In the genomic region with DNA sequence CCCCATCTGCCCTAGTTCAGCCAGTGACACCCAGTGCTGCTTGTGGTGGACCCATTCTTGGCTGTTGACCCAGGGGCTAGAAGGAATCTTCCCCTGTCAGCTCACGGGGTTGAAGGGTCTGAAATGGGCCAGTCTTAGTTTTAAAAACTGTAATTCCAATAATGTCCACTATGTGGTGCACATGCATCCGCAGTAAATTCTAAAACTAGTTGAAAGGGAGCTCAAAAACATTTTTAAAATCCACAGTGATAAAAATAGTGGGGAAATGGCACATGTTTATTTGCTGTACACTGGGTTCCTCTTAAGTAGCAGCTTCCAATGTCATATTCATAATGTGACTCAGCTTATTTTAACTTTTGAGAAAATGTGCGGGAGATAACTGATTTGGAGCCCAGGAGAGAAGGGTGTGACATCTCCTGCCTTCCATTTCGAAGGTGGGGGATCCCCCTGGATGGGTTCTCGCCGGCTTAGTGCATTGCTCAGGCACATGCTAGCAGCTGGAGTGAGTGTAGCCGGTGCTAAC, we compare ENCODE assay signal across 8 cellular contexts. TPM values are rescaled to one million over a fixed set of nuclear protein-coding genes. Genes with fewer than 3 reads are reported as not detected.
DNase-seq lines count a peak whose midpoint lies in the region; ATAC-seq and TF ChIP-seq lines count a peak whose summit lies in the region.

No MANE protein-coding gene starts in this region.

- no peak for TF ChIP-seq POLR2A in prostate gland (IDR thresholded peaks at IDR 0.05)

- intact Hi-C loops in activated T-helper 1 cell treated with anti-CD3 and anti-CD28 coated beads, Interleukin-12 subunit alpha, Interleukin-12 subunit beta, Interleukin-2, Interleukin-4 antibody, amounts not matched to agents 30 ng/mL and 10 ng/mL and 1 ng/mL, durations not matched to agents 14 hours and 24 hours and 36 hours (cut with micrococcal nuclease), result loop anchor here (1.0 to 2.0 kb wide), 2 partner anchors 64 to 451 kb away; no protein-coding TSS in a partner anchor
- intact Hi-C loops in cardiac septum (cut with DNase I), result loop anchor here (2.0 to 10.0 kb wide), 3 partner anchors 63 to 169 kb away; a partner anchor contains a TSS
- intact Hi-C loops in prostate gland (cut with DNase I), result loop anchor here (2.0 to 10.0 kb wide), 2 partner anchors 65 to 169 kb away; no protein-coding TSS in a partner anchor

- H3K27me3 Mint-ChIP-seq in activated T-helper 1 cell treated with anti-CD3 and anti-CD28 coated beads, Interleukin-12 subunit alpha, Interleukin-12 subunit beta, Interleukin-2, Interleukin-4 antibody, amounts not matched to agents 30 ng/mL and 10 ng/mL and 1 ng/mL, durations not matched to agents 14 hours and 24 hours and 36 hours (ENCODE audit: insufficient read depth), result peaks cover 11% of the 10 kb centered on the region

- 28% methylated on average over 7 of the region's 7 CpGs for WGBS in prostate gland

- H3K27ac Mint-ChIP-seq in activated T-helper 1 cell treated with anti-CD3 and anti-CD28 coated beads, Interleukin-12 subunit alpha, Interleukin-12 subunit beta, Interleukin-2, Interleukin-4 antibody, amounts not matched to agents 30 ng/mL and 10 ng/mL and 1 ng/mL, durations not matched to agents 14 hours and 24 hours and 36 hours, result no peak overlapping the region

- H3K4me3 Mint-ChIP-seq in activated T-helper 1 cell treated with anti-CD3 and anti-CD28 coated beads, Interleukin-12 subunit alpha, Interleukin-12 subunit beta, Interleukin-2, Interleukin-4 antibody, amounts not matched to agents 30 ng/mL and 10 ng/mL and 1 ng/mL, durations not matched to agents 14 hours and 24 hours and 36 hours, result no peak overlapping the region

- H3K36me3 ChIP-seq in prostate gland, result no peaks in the 10 kb centered on the region

- H3K27ac ChIP-seq in prostate gland, result peak overlapping the region; percentile 16 to 35

- H3K9me3 Mint-ChIP-seq in activated T-helper 1 cell treated with anti-CD3 and anti-CD28 coated beads, Interleukin-12 subunit alpha, Interleukin-12 subunit beta, Interleukin-2, Interleukin-4 antibody, amounts not matched to agents 30 ng/mL and 10 ng/mL and 1 ng/mL, durations not matched to agents 14 hours and 24 hours and 36 hours, result no peaks in the 10 kb centered on the region

- H3K9me3 ChIP-seq in prostate gland, result no peaks in the 10 kb centered on the region

- H3K4me1 ChIP-seq in prostate gland (replicated peaks), result no peaks in the 10 kb centered on the region

- H3K27me3 ChIP-seq in prostate gland (replicated peaks; ENCODE audit: insufficient read depth), result no peaks in the 10 kb centered on the region

- H3K36me3 Mint-ChIP-seq in activated T-helper 1 cell treated with anti-CD3 and anti-CD28 coated beads, Interleukin-12 subunit alpha, Interleukin-12 subunit beta, Interleukin-2, Interleukin-4 antibody, amounts not matched to agents 30 ng/mL and 10 ng/mL and 1 ng/mL, durations not matched to agents 14 hours and 24 hours and 36 hours (ENCODE audit: low read depth), result no peaks in the 10 kb centered on the region

- TF ChIP-seq CTCF in GM12864 (IDR thresholded peaks at IDR 0.05; ENCODE audit: low read depth, low read length, missing control alignments) (peak; percentile 58), prostate gland (IDR thresholded peaks at IDR 0.05) (peak; percentile 66 to 83 (median 72))

- DNase-seq in AG08396 (ENCODE audit: low spot score) (peak; percentile 49), GM12864 (ENCODE audit: low read depth) (no peak), NCI-H2107 treated with DMSO at 0.1 percent for 48 hours (lab: John Stamatoyannopoulos, UW; ENCODE audit: unreplicated experiment) (peak; percentile 10), cardiac septum (ENCODE audit: low spot score) (peak; percentile 63), prostate gland (ENCODE audit: low spot score) (no peak)
- peak; percentile 14 for DNase-seq in activated T-helper 1 cell treated with anti-CD3 and anti-CD28 coated beads, Interleukin-12 subunit alpha, Interleukin-12 subunit beta, Interleukin-2, Interleukin-4 antibody, amounts not matched to agents 30 ng/mL and 10 ng/mL and 1 ng/mL, durations not matched to agents 14 hours and 24 hours and 36 hours (ENCODE audit: low spot score)

- H3K4me1 Mint-ChIP-seq in activated T-helper 1 cell treated with anti-CD3 and anti-CD28 coated beads, Interleukin-12 subunit alpha, Interleukin-12 subunit beta, Interleukin-2, Interleukin-4 antibody, amounts not matched to agents 30 ng/mL and 10 ng/mL and 1 ng/mL, durations not matched to agents 14 hours and 24 hours and 36 hours (ENCODE audit: low read depth), result peaks cover 18% of the 10 kb centered on the region

- no peak overlapping the region for H3K4me3 ChIP-seq in GM12864 (ENCODE audit: low read depth, low read length)
- no peak overlapping the region for H3K4me3 ChIP-seq in prostate gland

- ATAC-seq in GM21367 (IDR thresholded peaks at IDR 0.05; ENCODE audit: unreplicated experiment) (no peak), GM18867 (IDR thresholded peaks at IDR 0.05; ENCODE audit: unreplicated experiment) (no peak)

RNA-seq across cellular contexts. Expression of a gene that starts 32.8 kb away (rescaled TPM):
- total RNA-seq in activated T-helper 1 cell treated with anti-CD3 and anti-CD28 coated beads, Interleukin-12 subunit alpha, Interleukin-12 subunit beta, Interleukin-2, Interleukin-4 antibody, amounts not matched to agents 30 ng/mL and 10 ng/mL and 1 ng/mL, durations not matched to agents 14 hours and 24 hours and 36 hours, result 1.4 and 1.5 TPM in 2 replicates
- 1.1 TPM for total RNA-seq in cardiac septum
- 10 to 100 TPM; 25.7 to 31.8 TPM for total RNA-seq in prostate gland

RNA-seq across cellular contexts. Expression of a gene that starts 59.1 kb away (rescaled TPM):
- total RNA-seq in activated T-helper 1 cell treated with anti-CD3 and anti-CD28 coated beads, Interleukin-12 subunit alpha, Interleukin-12 subunit beta, Interleukin-2, Interleukin-4 antibody, amounts not matched to agents 30 ng/mL and 10 ng/mL and 1 ng/mL, durations not matched to agents 14 hours and 24 hours and 36 hours, result 7.8 and 10.8 TPM in 2 replicates
- 22.3 TPM for total RNA-seq in cardiac septum
- total RNA-seq in prostate gland, result 10 to 100 TPM in 1 of 2 donors, 1 to 10 TPM in 1; 4.3 to 37.9 TPM

Comparison
In these comparisons a context has a peak if more than half of its experiments do, and no peak if none do; other contexts are left out.
1. DNase-seq: peak in AG08396 (single experiment), NCI-H2107 treated with DMSO at 0.1 percent for 48 hours (single experiment), activated T-helper 1 cell treated with anti-CD3 and anti-CD28 coated beads, Interleukin-12 subunit alpha, Interleukin-12 subunit beta, Interleukin-2, Interleukin-4 antibody, amounts not matched to agents 30 ng/mL and 10 ng/mL and 1 ng/mL, durations not matched to agents 14 hours and 24 hours and 36 hours (single experiment) and cardiac septum (single experiment); none in GM12864 (single experiment) and prostate gland (single experiment).
2. RNA of a gene that starts 32.8 kb away (total RNA-seq): 25.7 to 31.8 TPM in prostate gland; 1.4 to 1.5 TPM in activated T-helper 1 cell treated with anti-CD3 and anti-CD28 coated beads, Interleukin-12 subunit alpha, Interleukin-12 subunit beta, Interleukin-2, Interleukin-4 antibody, amounts not matched to agents 30 ng/mL and 10 ng/mL and 1 ng/mL, durations not matched to agents 14 hours and 24 hours and 36 hours and 1.1 TPM in cardiac septum (single experiment); every median in the first group is over 10 times any median in the second.